Comparison of ENCODE assay signal across 8 cellular contexts in genomic region chr7:23277359-23277989, GRCh38. TPM values are rescaled to one million over a fixed set of nuclear protein-coding genes. Genes with fewer than 3 reads are reported as not detected.
DNase-seq lines count a peak whose midpoint lies in the region; ATAC-seq, FAIRE-seq and TF ChIP-seq lines count a peak whose summit lies in the region.

No MANE protein-coding gene starts in this region.

- H3K27ac ChIP-seq in PC-3 (ENCODE audit: low read length) (no peak overlapping the region), HepG2 (ENCODE audit: extremely low read length, insufficient read depth, low read length) (no peak overlapping the region), upper lobe of left lung (no peak overlapping the region)

- H3K36me3 ChIP-seq in PC-3 (ENCODE audit: low read depth, low read length) (no peaks in the 10 kb centered on the region), HepG2 (replicated peaks in 1 of 2; ENCODE audit: control insufficient read depth in 1 of 2, insufficient read depth in 2 of 2, low read length in 2 of 2) (no peaks in the 10 kb centered on the region), upper lobe of left lung (no peaks in the 10 kb centered on the region)

- H3K4me1 ChIP-seq in PC-3 (ENCODE audit: insufficient read depth, low read length) = peaks cover 9% of the 10 kb centered on the region
- peaks cover 32% of the 10 kb centered on the region for H3K4me1 ChIP-seq in HepG2 (ENCODE audit: insufficient read depth, low read length)
- H3K4me1 ChIP-seq in upper lobe of left lung = peaks cover 0 to 6% (median 3%) of the 10 kb centered on the region in 4 donors

- H3K9me3 ChIP-seq in PC-3 (ENCODE audit: low read length) = no peaks in the 10 kb centered on the region
- H3K9me3 ChIP-seq in HepG2 (ENCODE audit: low read length) = no peaks in the 10 kb centered on the region
- no peaks in the 10 kb centered on the region for H3K9me3 ChIP-seq in upper lobe of left lung

- H3K4me3 ChIP-seq in PC-3 (ENCODE audit: low read length) (no peak overlapping the region), HepG2 (replicated peaks in 1 of 3; ENCODE audit: insufficient read depth in 1 of 3, low read depth in 2 of 3, low read length in 3 of 3) (no peak overlapping the region), upper lobe of left lung (no peak overlapping the region)

- no peaks in the 10 kb centered on the region for H3K9me2 ChIP-seq in PC-3 (replicated peaks; ENCODE audit: low read length)

- no peaks in the 10 kb centered on the region for H3K79me2 ChIP-seq in PC-3 (ENCODE audit: low read length)
- no peaks in the 10 kb centered on the region for H3K79me2 ChIP-seq in HepG2 (ENCODE audit: insufficient read depth, low read length)

- peak; percentile 78 for TF ChIP-seq RAD21 in HepG2 (CRISPR knock-in tag; IDR thresholded peaks at IDR 0.05)

- H4K20me1 ChIP-seq in PC-3 (ENCODE audit: low read length) (no peaks in the 10 kb centered on the region), HepG2 (ENCODE audit: insufficient read depth, low read length) (no peaks in the 10 kb centered on the region)

- CTCF ChIA-PET in PC-3 (lab: Charles Lee) = interaction anchor here (0.8 kb wide), 1 partner anchor 269 kb away, joined by 5 read pairs; no protein-coding TSS in a partner anchor
- CTCF ChIA-PET in HepG2 (lab: Yijun Ruan, JAX; ENCODE audit: low intra/inter-chr PET ratio, low total read pairs) = interaction anchor here (1.1 kb wide), 1 partner anchor 185 kb away, joined by 3 read pairs; no protein-coding TSS in a partner anchor

- 39% methylated on average over 6 of the region's 6 CpGs for WGBS in HepG2 (ENCODE audit: low lambda C conversion rate)
- 32 to 35% methylated on average over 6 of the region's 6 CpGs for WGBS in upper lobe of left lung, 2 donors

- ATAC-seq in PC-3 (peak; percentile 14; the same call in 1 of the 2 replicates), HepG2 (peak; percentile 49), upper lobe of left lung (ENCODE audit: low FRiP score in 2 of 2) (peak; percentile 68 to 78), HG03378 (IDR thresholded peaks at IDR 0.05; ENCODE audit: unreplicated experiment) (no peak)

- DNase-seq in AG08395 (ENCODE audit: low spot score) = peak; percentile 74
- peak; percentile 27 for DNase-seq in GM04503 (ENCODE audit: low read depth)
- peak; percentile 76 for DNase-seq in LHCN-M2 (ENCODE audit: low read depth)
- DNase-seq in PC-3 = peak; percentile 76
- DNase-seq in central memory CD4-positive, alpha-beta T cell = peak; percentile 53
- DNase-seq in HepG2 (ENCODE audit: low spot score) = peak; percentile 76
- no peak for DNase-seq in upper lobe of left lung

- no peak overlapping the region for H3K9ac ChIP-seq in PC-3 (ENCODE audit: low read length)
- H3K9ac ChIP-seq in HepG2 (ENCODE audit: insufficient read depth, low read depth, low read length) = no peak overlapping the region

- H3K4me2 ChIP-seq in PC-3 (ENCODE audit: low read length) (no peak overlapping the region), HepG2 (ENCODE audit: low read depth, low read length) (no peak overlapping the region)

- peak; percentile 83 for TF ChIP-seq CTCF in PC-3 (conservative IDR thresholded peaks at IDR 0.05; ENCODE audit: low read depth, low read length)
- TF ChIP-seq CTCF in HepG2 (CRISPR knock-in tag; IDR thresholded peaks at IDR 0.05) = peak; percentile 88
- TF ChIP-seq CTCF in upper lobe of left lung (IDR thresholded peaks at IDR 0.05) = peak; percentile 48 to 74 (median 68)

- peak; percentile 63 for FAIRE-seq in HepG2 (lab: Jason Lieb, UNC)

- H2AFZ ChIP-seq in PC-3 (ENCODE audit: low read length) = no peak overlapping the region
- no peak overlapping the region for H2AFZ ChIP-seq in HepG2 (ENCODE audit: low read length)

- no peaks in the 10 kb centered on the region for H3F3A ChIP-seq in PC-3 (ENCODE audit: low read length, unreplicated experiment)

- no peak for TF ChIP-seq EP300 in HepG2 (IDR thresholded peaks at IDR 0.05; ENCODE audit: low read depth in 2 of 2, low read length in 2 of 2)
- TF ChIP-seq EP300 in HepG2 (CRISPR knock-in tag; IDR thresholded peaks at IDR 0.05; ENCODE audit: borderline replicate concordance) = no peak
- TF ChIP-seq EP300 in upper lobe of left lung (IDR thresholded peaks at IDR 0.05) = no peak

- BruUV-seq in PC-3 (replicated peaks; lab: Mats Ljungman, UMichigan) = no TSS peak
- BruUV-seq in HepG2 (replicated peaks; lab: Mats Ljungman, UMichigan) = no TSS peak

- intact Hi-C loops in PC-3 (cut with micrococcal nuclease) = loop anchor here (1.0 to 2.0 kb wide), 4 partner anchors 71 to 268 kb away; no protein-coding TSS in a partner anchor
- intact Hi-C loops in HepG2 (cut with micrococcal nuclease; ENCODE audit: unreplicated experiment) = loop anchor here (1.0 to 10.0 kb wide), 4 partner anchors 16 to 157 kb away; partner anchors contain the start of gene MALSU1

- POLR2A ChIA-PET in PC-3 (lab: Charles Lee; ENCODE audit: unreplicated experiment) (no interaction called here), HepG2 (lab: Yijun Ruan, JAX) (interaction anchor here (1.2 to 2.8 kb wide), 3 partner anchors 17 to 81 kb away, joined by 3 to 13 read pairs (median 4); partner anchors contain the start of gene MALSU1)

- in situ Hi-C loops in HepG2 (cut with HindIII; ENCODE audit: extremely low pct_ligation_motif_present, low pct_unique_long_range_greater_than_20kb) = loop anchor here (10.0 kb wide), 1 partner anchor 247 kb away; no protein-coding TSS in a partner anchor

- no peaks in the 10 kb centered on the region for H3K27me3 ChIP-seq in PC-3 (ENCODE audit: low read length)
- no peaks in the 10 kb centered on the region for H3K27me3 ChIP-seq in HepG2 (ENCODE audit: control insufficient read depth in 1 of 2, insufficient read depth in 2 of 2, low read length in 2 of 2)
- no peaks in the 10 kb centered on the region for H3K27me3 ChIP-seq in upper lobe of left lung

- no peak for TF ChIP-seq POLR2A in HepG2 (IDR thresholded peaks at IDR 0.05; ENCODE audit: insufficient read depth in 1 of 2, low read depth in 2 of 2, low read length in 2 of 2)
- no peak for TF ChIP-seq POLR2A in upper lobe of left lung (IDR thresholded peaks at IDR 0.05)

TF ChIP-seq in HepG2, 621 proteins besides CTCF, POLR2A, EP300 and RAD21 (continues in another document):
- TF ChIP-seq STAG1 (CRISPR knock-in tag; IDR thresholded peaks at IDR 0.05) (peak; percentile 87), ELF3 (CRISPR knock-in tag; IDR thresholded peaks at IDR 0.05) (peak; percentile 66; the same call in 1 of the 2 replicates)

RNA-seq across cellular contexts. Expression of gene MALSU1, which starts 21.7 kb away (rescaled TPM):
- total RNA-seq in LHCN-M2 (2014; rRNA removed) (72.8 and 76.8 TPM in 2 replicates), PC-3 (2014; rRNA removed) (284 and 306 TPM in 2 replicates), HepG2 (2016; rRNA removed; fragmentation: Illumina TruSeq; extraction: Trizol) (141 and 188 TPM in 2 replicates), upper lobe of left lung (10 to 100 TPM; 30.5 to 63.2 (median 44.6) TPM)
- 102 TPM for polyA plus RNA-seq in LHCN-M2 (2012)
- 55.4 and 74.4 TPM in 2 replicates for total RNA-seq in HepG2 (2016; cell fraction: cytosol; rRNA removed; fragmentation: Illumina TruSeq; extraction: Trizol; ENCODE audit: low read depth)
- 134 and 186 TPM in 2 replicates for total RNA-seq in HepG2 (2016; cell fraction: insoluble cytoplasmic fraction; rRNA removed; fragmentation: Illumina TruSeq; extraction: Trizol)
- 96.1 and 111 TPM in 2 replicates for total RNA-seq in HepG2 (2016; cell fraction: membrane; rRNA removed; fragmentation: Illumina TruSeq; extraction: Trizol)
- total RNA-seq in HepG2 (2016; cell fraction: nucleus; rRNA removed; fragmentation: Illumina TruSeq; extraction: Trizol) = 49.1 and 52.9 TPM in 2 replicates
- polyA plus RNA-seq in HepG2 (2011; rRNA removed) = 51.6 and 72.0 TPM in 2 replicates
- polyA plus RNA-seq in HepG2 (2011; cell fraction: cytosol; rRNA removed) = 82.4 and 82.6 TPM in 2 replicates
- polyA plus RNA-seq in HepG2 (2011; cell fraction: nucleus; rRNA removed) = 24.8 and 38.6 TPM in 2 replicates
- 58.1 and 99.3 TPM in 2 replicates for polyA plus RNA-seq in HepG2 (2012)
- 78.8 and 82.1 TPM in 2 replicates for polyA plus RNA-seq in HepG2 (2016; cell fraction: cytosol; fragmentation: Illumina TruSeq; extraction: Trizol; ENCODE audit: low read depth)
- 213 and 216 TPM in 2 replicates for polyA plus RNA-seq in HepG2 (2016; cell fraction: insoluble cytoplasmic fraction; fragmentation: Illumina TruSeq; extraction: Trizol; ENCODE audit: low read depth)
- 91.1 and 105 TPM in 2 replicates for polyA plus RNA-seq in HepG2 (2016; cell fraction: membrane; fragmentation: Illumina TruSeq; extraction: Trizol; ENCODE audit: low read depth)
- 99.5 and 103 TPM in 2 replicates for polyA plus RNA-seq in HepG2 (2016; cell fraction: nucleus; fragmentation: Illumina TruSeq; extraction: Trizol; ENCODE audit: insufficient read depth, low read depth)
- 18.4 and 23.7 TPM in 2 replicates for polyA minus RNA-seq in HepG2 (2011; rRNA and poly(A)+ RNA removed; ENCODE audit: low replicate concordance)
- 40.5 and 48.0 TPM in 2 replicates for polyA minus RNA-seq in HepG2 (2011; cell fraction: cytosol; rRNA and poly(A)+ RNA removed)
- polyA minus RNA-seq in HepG2 (2011; cell fraction: nucleus; rRNA and poly(A)+ RNA removed) = 41.1 and 44.5 TPM in 2 replicates

RNA-seq across cellular contexts. Expression of gene GPNMB, which starts 30.9 kb away (rescaled TPM):
- total RNA-seq in LHCN-M2 (2014; rRNA removed) (135 and 206 TPM in 2 replicates), PC-3 (2014; rRNA removed) (0.04 TPM in 1 of 2 replicates, not detected in the other), HepG2 (2016; rRNA removed; fragmentation: Illumina TruSeq; extraction: Trizol) (1.6 TPM in 2 replicates), upper lobe of left lung (100 to 1,000 TPM in 5 of 6 donors, 10 to 100 TPM in 1; 68.5 to 309 (median 159) TPM)
- 154 TPM for polyA plus RNA-seq in LHCN-M2 (2012)
- 1.2 and 1.5 TPM in 2 replicates for total RNA-seq in HepG2 (2016; cell fraction: cytosol; rRNA removed; fragmentation: Illumina TruSeq; extraction: Trizol; ENCODE audit: low read depth)
- 1.7 and 2.0 TPM in 2 replicates for total RNA-seq in HepG2 (2016; cell fraction: insoluble cytoplasmic fraction; rRNA removed; fragmentation: Illumina TruSeq; extraction: Trizol)
- total RNA-seq in HepG2 (2016; cell fraction: membrane; rRNA removed; fragmentation: Illumina TruSeq; extraction: Trizol) = 2.6 and 2.7 TPM in 2 replicates
- total RNA-seq in HepG2 (2016; cell fraction: nucleus; rRNA removed; fragmentation: Illumina TruSeq; extraction: Trizol) = 1.3 and 1.6 TPM in 2 replicates
- 0.91 and 1.1 TPM in 2 replicates for polyA plus RNA-seq in HepG2 (2011; rRNA removed)
- polyA plus RNA-seq in HepG2 (2011; cell fraction: cytosol; rRNA removed) = 0.91 and 1.3 TPM in 2 replicates
- polyA plus RNA-seq in HepG2 (2011; cell fraction: nucleus; rRNA removed) = 0.39 and 1.2 TPM in 2 replicates
- 1.2 and 2.6 TPM in 2 replicates for polyA plus RNA-seq in HepG2 (2012)
- polyA plus RNA-seq in HepG2 (2016; cell fraction: cytosol; fragmentation: Illumina TruSeq; extraction: Trizol; ENCODE audit: low read depth) = 1.2 and 1.7 TPM in 2 replicates
- polyA plus RNA-seq in HepG2 (2016; cell fraction: insoluble cytoplasmic fraction; fragmentation: Illumina TruSeq; extraction: Trizol; ENCODE audit: low read depth) = 1.1 and 1.2 TPM in 2 replicates
- 3.0 and 3.7 TPM in 2 replicates for polyA plus RNA-seq in HepG2 (2016; cell fraction: membrane; fragmentation: Illumina TruSeq; extraction: Trizol; ENCODE audit: low read depth)
- polyA plus RNA-seq in HepG2 (2016; cell fraction: nucleus; fragmentation: Illumina TruSeq; extraction: Trizol; ENCODE audit: insufficient read depth, low read depth) = 1.7 and 2.8 TPM in 2 replicates
- 1.2 TPM in 2 replicates for polyA minus RNA-seq in HepG2 (2011; rRNA and poly(A)+ RNA removed; ENCODE audit: low replicate concordance)
- polyA minus RNA-seq in HepG2 (2011; cell fraction: cytosol; rRNA and poly(A)+ RNA removed) = 1.4 TPM in 1 of 2 replicates, not detected in the other
- 1.4 and 3.0 TPM in 2 replicates for polyA minus RNA-seq in HepG2 (2011; cell fraction: nucleus; rRNA and poly(A)+ RNA removed)

Comparison
In these comparisons a context has a peak if more than half of its experiments do, and no peak if none do; other contexts are left out.
1. DNase-seq: peak in AG08395 (single experiment), GM04503 (single experiment), LHCN-M2 (single experiment), PC-3 (single experiment), central memory CD4-positive, alpha-beta T cell (single experiment) and HepG2 (single experiment); none in upper lobe of left lung (0 of 2).
2. RNA of gene GPNMB, which starts 30.9 kb away (total RNA-seq): 135 to 206 TPM in LHCN-M2 and 68.5 to 309 TPM in upper lobe of left lung; 1.2 to 2.7 TPM in HepG2 and 0.04 TPM in PC-3; every median in the first group is over 10 times any median in the second.
3. Peak in every context shown above with its lines, with median percentiles within 50 percentile points of each other: CTCF ChIP-seq.